In genomic region chr2:36663851-36664715, GRCh38 we compare ENCODE assay signal across 8 cellular contexts. TPM values are rescaled to one million over a fixed set of nuclear protein-coding genes. Genes with fewer than 3 reads are reported as not detected.
DNase-seq lines count a peak whose midpoint lies in the region; ATAC-seq and TF ChIP-seq lines count a peak whose summit lies in the region.

No MANE protein-coding gene starts in this region.

- ATAC-seq in GM19324 (IDR thresholded peaks at IDR 0.05; ENCODE audit: low FRiP score, unreplicated experiment) (peak; percentile 78), HG03159 (IDR thresholded peaks at IDR 0.05; ENCODE audit: unreplicated experiment) (peak; percentile 85), right cardiac atrium (peak; percentile 76 to 79), gastrocnemius medialis (peak; percentile 82 to 84)

- no peak for TF ChIP-seq POLR2A in gastrocnemius medialis (IDR thresholded peaks at IDR 0.05)

- peaks cover 5% of the 10 kb centered on the region for H3K4me1 ChIP-seq in adipocyte (ENCODE audit: control insufficient read depth, insufficient read depth, low read length)
- H3K4me1 ChIP-seq in right cardiac atrium (ENCODE audit: control insufficient read depth, insufficient read depth, low read length) = no peaks in the 10 kb centered on the region
- H3K4me1 ChIP-seq in gastrocnemius medialis = peaks cover 18 to 21% of the 10 kb centered on the region in 2 donors

- intact Hi-C loops in right cardiac atrium (cut with DNase I) (loop anchor here in 2 of 4 donors (5.0 kb wide), 1 partner anchor 312 kb away; no protein-coding TSS in a partner anchor), gastrocnemius medialis (cut with DNase I; ENCODE audit: low total_unique reads) (loop anchor here (1.0 kb wide), 1 partner anchor 310 kb away; no protein-coding TSS in a partner anchor)

- H3K36me3 ChIP-seq in adipocyte (ENCODE audit: control insufficient read depth, insufficient read depth, low read length, severe bottlenecking) (no peaks in the 10 kb centered on the region), gastrocnemius medialis (no peaks in the 10 kb centered on the region)

- in situ Hi-C loops in gastrocnemius medialis (cut with MboI; ENCODE audit: low sequenced_read_pairs in 4 of 4) = loop anchor here (5.0 to 25.0 kb wide), 6 partner anchors 127 to 689 kb away; no protein-coding TSS in a partner anchor

- H3K9me3 ChIP-seq in adipocyte (ENCODE audit: control insufficient read depth, low read length) (no peaks in the 10 kb centered on the region), right cardiac atrium (ENCODE audit: control insufficient read depth, low read length) (no peaks in the 10 kb centered on the region), gastrocnemius medialis (no peaks in the 10 kb centered on the region)

- H3K27me3 ChIP-seq in adipocyte (replicated peaks; ENCODE audit: control insufficient read depth, insufficient read depth, low read length) (no peaks in the 10 kb centered on the region), right cardiac atrium (ENCODE audit: control insufficient read depth, insufficient read depth) (no peaks in the 10 kb centered on the region), gastrocnemius medialis (no peaks in the 10 kb centered on the region)

- H3K27ac ChIP-seq in right cardiac atrium (ENCODE audit: low read length) = no peak overlapping the region
- H3K27ac ChIP-seq in gastrocnemius medialis = peak overlapping the region; percentile 9 to 65 (median 18)

- DNase-seq in DMS53 treated with DMSO at 0.1 percent for 48 hours (lab: John Stamatoyannopoulos, UW; ENCODE audit: unreplicated experiment) (peak; percentile 50), NCI-H2196 treated with DMSO at 0.1 percent for 48 hours (lab: John Stamatoyannopoulos, UW; ENCODE audit: unreplicated experiment) (peak; percentile 12), adipocyte (ENCODE audit: low read depth) (peak; percentile 93), right cardiac atrium (no peak), gastrocnemius medialis (peak; percentile 12 to 27)
- DNase-seq in stimulated activated CD8-positive, alpha-beta memory T cell treated with anti-CD3 and anti-CD28 coated beads, Interleukin-4, amount 100 ng/mL, for 48 hours = no peak

- WGBS in right cardiac atrium = 33% methylated on average over 12 of the region's 12 CpGs

- peak; percentile 71 to 80 (median 76) for TF ChIP-seq CTCF in gastrocnemius medialis (IDR thresholded peaks at IDR 0.05 in 4 of 5, conservative IDR thresholded peaks at IDR 0.05 in 1 of 5)

- peak overlapping the region; percentile 48 for H3K9ac ChIP-seq in adipocyte (ENCODE audit: low read length)

- H3K4me3 ChIP-seq in adipocyte (ENCODE audit: low read length) (no peak overlapping the region), right cardiac atrium (ENCODE audit: low read length) (no peak overlapping the region), gastrocnemius medialis (no peak overlapping the region)

RNA-seq across cellular contexts. Expression of gene VIT, which starts 32.4 kb away (rescaled TPM):
- total RNA-seq in right cardiac atrium (10 to 100 TPM; 10.2 to 25.0 (median 16.2) TPM), gastrocnemius medialis (10 to 100 TPM; 14.4 to 27.3 (median 17.6) TPM)
- 11.7 TPM for polyA plus RNA-seq in right cardiac atrium

Comparison
In these comparisons a context has a peak if more than half of its experiments do, and no peak if none do; other contexts are left out.
1. DNase-seq: peak in DMS53 treated with DMSO at 0.1 percent for 48 hours (single experiment), NCI-H2196 treated with DMSO at 0.1 percent for 48 hours (single experiment), adipocyte (single experiment) and gastrocnemius medialis (2 of 2); none in right cardiac atrium (0 of 3) and stimulated activated CD8-positive, alpha-beta memory T cell treated with anti-CD3 and anti-CD28 coated beads, Interleukin-4, amount 100 ng/mL, for 48 hours (single experiment).
2. Peak in every context shown above with its lines, with median percentiles within 50 percentile points of each other: ATAC-seq.